8 cellular contexts compared by ENCODE assay signal in the genomic region with DNA sequence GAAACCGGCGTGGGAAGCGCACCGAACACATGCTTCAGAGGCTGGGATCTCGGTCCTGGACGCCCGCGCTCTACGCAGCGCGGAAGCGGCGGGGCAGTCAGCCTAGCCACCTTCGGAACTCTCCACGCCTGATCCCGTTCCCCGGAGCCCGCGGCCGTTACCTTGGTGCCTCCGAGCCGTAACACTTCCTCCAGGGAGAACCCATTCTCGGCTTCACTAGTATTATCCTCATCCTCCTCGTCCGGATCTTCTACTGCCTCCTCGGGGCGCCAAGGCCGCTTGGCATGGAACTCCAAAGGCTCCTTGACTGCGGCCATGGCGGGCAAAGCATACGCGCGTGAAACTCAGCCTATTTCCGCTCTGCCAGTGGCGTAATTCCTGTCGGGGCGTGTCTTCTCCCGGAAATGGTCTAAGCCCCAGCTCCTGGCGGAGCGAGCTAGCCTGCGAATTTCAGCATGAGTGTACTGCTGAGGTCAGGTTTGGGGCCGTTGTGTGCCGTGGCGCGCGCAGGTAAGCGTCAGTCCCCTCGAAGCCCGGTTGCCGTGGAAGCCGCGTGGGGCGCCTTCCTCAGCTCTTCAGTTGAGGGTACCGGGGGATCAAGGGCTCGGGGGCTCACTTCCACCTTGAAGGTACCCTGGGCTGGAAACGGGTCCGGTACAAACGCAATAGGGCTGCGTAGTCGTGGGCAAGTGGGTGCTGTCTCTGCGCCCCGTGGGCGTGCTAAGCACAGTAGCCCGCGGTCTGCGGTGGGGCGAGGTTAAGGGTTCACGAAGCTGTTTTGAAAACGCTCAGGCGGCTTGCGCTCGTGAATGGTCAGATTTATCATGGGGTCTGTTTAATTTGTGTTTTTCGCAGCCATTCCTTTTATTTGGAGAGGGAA. TPM values are rescaled to one million over a fixed set of nuclear protein-coding genes. Genes with fewer than 3 reads are reported as not detected.
DNase-seq lines count a peak whose midpoint lies in the region; ATAC-seq, FAIRE-seq and TF ChIP-seq lines count a peak whose summit lies in the region.

A gene with protein sequence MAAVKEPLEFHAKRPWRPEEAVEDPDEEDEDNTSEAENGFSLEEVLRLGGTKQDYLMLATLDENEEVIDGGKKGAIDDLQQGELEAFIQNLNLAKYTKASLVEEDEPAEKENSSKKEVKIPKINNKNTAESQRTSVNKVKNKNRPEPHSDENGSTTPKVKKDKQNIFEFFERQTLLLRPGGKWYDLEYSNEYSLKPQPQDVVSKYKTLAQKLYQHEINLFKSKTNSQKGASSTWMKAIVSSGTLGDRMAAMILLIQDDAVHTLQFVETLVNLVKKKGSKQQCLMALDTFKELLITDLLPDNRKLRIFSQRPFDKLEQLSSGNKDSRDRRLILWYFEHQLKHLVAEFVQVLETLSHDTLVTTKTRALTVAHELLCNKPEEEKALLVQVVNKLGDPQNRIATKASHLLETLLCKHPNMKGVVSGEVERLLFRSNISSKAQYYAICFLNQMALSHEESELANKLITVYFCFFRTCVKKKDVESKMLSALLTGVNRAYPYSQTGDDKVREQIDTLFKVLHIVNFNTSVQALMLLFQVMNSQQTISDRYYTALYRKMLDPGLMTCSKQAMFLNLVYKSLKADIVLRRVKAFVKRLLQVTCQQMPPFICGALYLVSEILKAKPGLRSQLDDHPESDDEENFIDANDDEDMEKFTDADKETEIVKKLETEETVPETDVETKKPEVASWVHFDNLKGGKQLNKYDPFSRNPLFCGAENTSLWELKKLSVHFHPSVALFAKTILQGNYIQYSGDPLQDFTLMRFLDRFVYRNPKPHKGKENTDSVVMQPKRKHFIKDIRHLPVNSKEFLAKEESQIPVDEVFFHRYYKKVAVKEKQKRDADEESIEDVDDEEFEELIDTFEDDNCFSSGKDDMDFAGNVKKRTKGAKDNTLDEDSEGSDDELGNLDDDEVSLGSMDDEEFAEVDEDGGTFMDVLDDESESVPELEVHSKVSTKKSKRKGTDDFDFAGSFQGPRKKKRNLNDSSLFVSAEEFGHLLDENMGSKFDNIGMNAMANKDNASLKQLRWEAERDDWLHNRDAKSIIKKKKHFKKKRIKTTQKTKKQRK (minus strand): TSS at position 346 of the 880 bp plus-strand sequence. CDS start 29 bp downstream, at position 317.
A gene with protein sequence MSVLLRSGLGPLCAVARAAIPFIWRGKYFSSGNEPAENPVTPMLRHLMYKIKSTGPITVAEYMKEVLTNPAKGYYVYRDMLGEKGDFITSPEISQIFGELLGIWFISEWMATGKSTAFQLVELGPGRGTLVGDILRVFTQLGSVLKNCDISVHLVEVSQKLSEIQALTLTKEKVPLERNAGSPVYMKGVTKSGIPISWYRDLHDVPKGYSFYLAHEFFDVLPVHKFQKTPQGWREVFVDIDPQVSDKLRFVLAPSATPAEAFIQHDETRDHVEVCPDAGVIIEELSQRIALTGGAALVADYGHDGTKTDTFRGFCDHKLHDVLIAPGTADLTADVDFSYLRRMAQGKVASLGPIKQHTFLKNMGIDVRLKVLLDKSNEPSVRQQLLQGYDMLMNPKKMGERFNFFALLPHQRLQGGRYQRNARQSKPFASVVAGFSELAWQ (plus strand): TSS at position 408 of the 880 bp plus-strand sequence. CDS start 48 bp downstream, at position 456.

- H3K36me3 Mint-ChIP-seq in activated naive CD8-positive, alpha-beta T cell treated with anti-CD3 and anti-CD28 coated beads for 36 hours: peaks cover 35% of the 10 kb centered on the region

- DNase-seq in NB4 (ENCODE audit: low read depth): peak; percentile 96
- peak; percentile 90 for DNase-seq in activated naive CD8-positive, alpha-beta T cell treated with anti-CD3 and anti-CD28 coated beads for 36 hours
- DNase-seq in Right ventricle myocardium superior: peak; percentile 94
- peak; percentile 85 to 93 (median 89) for DNase-seq in pancreas
- peak; percentile 93 to 95 for DNase-seq in tibial artery

- no peak for FAIRE-seq in pancreas (lab: Jason Lieb, UNC)

- H3K9me3 ChIP-seq in pancreas: no peaks in the 10 kb centered on the region
- H3K9me3 ChIP-seq in tibial artery: no peaks in the 10 kb centered on the region

- WGBS in pancreas, 2 donors: 0% methylated on average over 73 of the region's 73 CpGs

- intact Hi-C loops in Right ventricle myocardium superior (cut with DNase I) (no loop called here), pancreas (cut with DNase I) (no loop called here), tibial artery (cut with DNase I; ENCODE audit: low total_unique reads) (loop anchor here (10.0 kb wide), 1 partner anchor 93 kb away; a partner anchor contains a TSS)

- TF ChIP-seq POLR2A in NB4 (IDR thresholded peaks at IDR 0.05; ENCODE audit: extremely low read depth, insufficient read length): peak; percentile 94

- ATAC-seq in HG02571 (IDR thresholded peaks at IDR 0.05; ENCODE audit: unreplicated experiment) (peak; percentile 95), SK-N-SH treated with all-trans-retinoic acid at 6 μM for 48 hours (peak; percentile 99), Right ventricle myocardium superior (ENCODE audit: poor library complexity) (peak; percentile 99), pancreas (peak; percentile 98 to 99 (median 98))

- no peak within 1 kb of the TSS for H3K27ac Mint-ChIP-seq in activated naive CD8-positive, alpha-beta T cell treated with anti-CD3 and anti-CD28 coated beads for 36 hours

- no peak within 1 kb of the TSS for H3K4me3 Mint-ChIP-seq in activated naive CD8-positive, alpha-beta T cell treated with anti-CD3 and anti-CD28 coated beads for 36 hours

- no peaks in the 10 kb centered on the region for H3K27me3 Mint-ChIP-seq in activated naive CD8-positive, alpha-beta T cell treated with anti-CD3 and anti-CD28 coated beads for 36 hours

- H3K9me3 Mint-ChIP-seq in activated naive CD8-positive, alpha-beta T cell treated with anti-CD3 and anti-CD28 coated beads for 36 hours: no peaks in the 10 kb centered on the region

- H3K36me3 ChIP-seq in pancreas (peaks cover 0 to 17% (median 5%) of the 10 kb centered on the region in 3 donors), tibial artery (peaks cover 14 to 23% (median 19%) of the 10 kb centered on the region in 3 donors)

- H3K27ac ChIP-seq in pancreas (peak within 1 kb of the TSS; percentile 81 to 92 (median 86)), tibial artery (peak within 1 kb of the TSS; percentile 85 to 97)

- H3K4me1 Mint-ChIP-seq in activated naive CD8-positive, alpha-beta T cell treated with anti-CD3 and anti-CD28 coated beads for 36 hours: peaks cover 24% of the 10 kb centered on the region

- H3K4me1 ChIP-seq in pancreas (peaks cover 8 to 20% (median 13%) of the 10 kb centered on the region in 3 donors), tibial artery (peaks cover 0 to 49% (median 25%) of the 10 kb centered on the region in 4 donors)

- TF ChIP-seq CTCF in NB4 (IDR thresholded peaks at IDR 0.05; ENCODE audit: low read depth, low read length) (no peak), pancreas (IDR thresholded peaks at IDR 0.05) (no peak), tibial artery (IDR thresholded peaks at IDR 0.05) (no peak)

- H3K27me3 ChIP-seq in pancreas: no peaks in the 10 kb centered on the region
- H3K27me3 ChIP-seq in tibial artery: no peaks in the 10 kb centered on the region

- H3K4me3 ChIP-seq in GM08714 (ENCODE audit: low read length): peak within 1 kb of the TSS; percentile 82
- peak within 1 kb of the TSS; percentile 100 for H3K4me3 ChIP-seq in NB4 (ENCODE audit: low read depth, low read length)
- peak within 1 kb of the TSS; percentile 59 to 88 (median 66) for H3K4me3 ChIP-seq in pancreas
- peak within 1 kb of the TSS; percentile 79 to 98 for H3K4me3 ChIP-seq in tibial artery

TF ChIP-seq in SK-N-SH treated with all-trans-retinoic acid at 6 μM for 48 hours, 23 proteins besides CTCF, POLR2A, EP300 and RAD21 (continues in another document):
- TF ChIP-seq ARNTL (CRISPR knock-in tag; IDR thresholded peaks at IDR 0.05; ENCODE audit: borderline replicate concordance, low read depth) (no peak), ESRRG (CRISPR knock-in tag; IDR thresholded peaks at IDR 0.05) (no peak)
- TF ChIP-seq, protein P1, sequence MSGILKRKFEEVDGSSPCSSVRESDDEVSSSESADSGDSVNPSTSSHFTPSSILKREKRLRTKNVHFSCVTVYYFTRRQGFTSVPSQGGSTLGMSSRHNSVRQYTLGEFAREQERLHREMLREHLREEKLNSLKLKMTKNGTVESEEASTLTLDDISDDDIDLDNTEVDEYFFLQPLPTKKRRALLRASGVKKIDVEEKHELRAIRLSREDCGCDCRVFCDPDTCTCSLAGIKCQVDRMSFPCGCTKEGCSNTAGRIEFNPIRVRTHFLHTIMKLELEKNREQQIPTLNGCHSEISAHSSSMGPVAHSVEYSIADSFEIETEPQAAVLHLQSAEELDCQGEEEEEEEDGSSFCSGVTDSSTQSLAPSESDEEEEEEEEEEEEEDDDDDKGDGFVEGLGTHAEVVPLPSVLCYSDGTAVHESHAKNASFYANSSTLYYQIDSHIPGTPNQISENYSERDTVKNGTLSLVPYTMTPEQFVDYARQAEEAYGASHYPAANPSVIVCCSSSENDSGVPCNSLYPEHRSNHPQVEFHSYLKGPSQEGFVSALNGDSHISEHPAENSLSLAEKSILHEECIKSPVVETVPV (CRISPR knock-in tag; IDR thresholded peaks at IDR 0.05): 0 out of 2 replicates have a peak, but pooled peaks have one; percentile 33
- TF ChIP-seq, protein P2, sequence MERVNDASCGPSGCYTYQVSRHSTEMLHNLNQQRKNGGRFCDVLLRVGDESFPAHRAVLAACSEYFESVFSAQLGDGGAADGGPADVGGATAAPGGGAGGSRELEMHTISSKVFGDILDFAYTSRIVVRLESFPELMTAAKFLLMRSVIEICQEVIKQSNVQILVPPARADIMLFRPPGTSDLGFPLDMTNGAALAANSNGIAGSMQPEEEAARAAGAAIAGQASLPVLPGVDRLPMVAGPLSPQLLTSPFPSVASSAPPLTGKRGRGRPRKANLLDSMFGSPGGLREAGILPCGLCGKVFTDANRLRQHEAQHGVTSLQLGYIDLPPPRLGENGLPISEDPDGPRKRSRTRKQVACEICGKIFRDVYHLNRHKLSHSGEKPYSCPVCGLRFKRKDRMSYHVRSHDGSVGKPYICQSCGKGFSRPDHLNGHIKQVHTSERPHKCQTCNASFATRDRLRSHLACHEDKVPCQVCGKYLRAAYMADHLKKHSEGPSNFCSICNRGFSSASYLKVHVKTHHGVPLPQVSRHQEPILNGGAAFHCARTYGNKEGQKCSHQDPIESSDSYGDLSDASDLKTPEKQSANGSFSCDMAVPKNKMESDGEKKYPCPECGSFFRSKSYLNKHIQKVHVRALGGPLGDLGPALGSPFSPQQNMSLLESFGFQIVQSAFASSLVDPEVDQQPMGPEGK (CRISPR knock-in tag; IDR thresholded peaks at IDR 0.05; ENCODE audit: borderline replicate concordance): no peak

RNA-seq across cellular contexts. Expression of the first gene that starts in this region (rescaled TPM):
- 100 to 1,000 TPM; 102 to 119 TPM for total RNA-seq in activated naive CD8-positive, alpha-beta T cell treated with anti-CD3 and anti-CD28 coated beads for 36 hours
- 30.1 TPM for total RNA-seq in Right ventricle myocardium superior
- 10 to 100 TPM; 20.6 to 31.2 (median 25.7) TPM for total RNA-seq in pancreas
- polyA plus RNA-seq in pancreas: 10 to 100 TPM; 30.8 to 41.4 TPM

RNA-seq across cellular contexts. Expression of the second gene that starts in this region (rescaled TPM):
- total RNA-seq in activated naive CD8-positive, alpha-beta T cell treated with anti-CD3 and anti-CD28 coated beads for 36 hours: 10 to 100 TPM; 20.9 to 21.3 TPM
- 23.0 TPM for total RNA-seq in Right ventricle myocardium superior
- total RNA-seq in pancreas: 1 to 10 TPM; 4.7 to 8.0 (median 6.9) TPM
- polyA plus RNA-seq in pancreas: 10 to 100 TPM in 1 of 2 donors, 1 to 10 TPM in 1; 8.0 to 20.0 TPM

Comparison
In these comparisons a context has a peak if more than half of its experiments do, and no peak if none do; other contexts are left out.
1. Peak in every context shown above with its lines: DNase-seq, ATAC-seq, H3K4me3 ChIP-seq and H3K27ac ChIP-seq.